15 cellular contexts compared by ENCODE assay signal in the genomic region with DNA sequence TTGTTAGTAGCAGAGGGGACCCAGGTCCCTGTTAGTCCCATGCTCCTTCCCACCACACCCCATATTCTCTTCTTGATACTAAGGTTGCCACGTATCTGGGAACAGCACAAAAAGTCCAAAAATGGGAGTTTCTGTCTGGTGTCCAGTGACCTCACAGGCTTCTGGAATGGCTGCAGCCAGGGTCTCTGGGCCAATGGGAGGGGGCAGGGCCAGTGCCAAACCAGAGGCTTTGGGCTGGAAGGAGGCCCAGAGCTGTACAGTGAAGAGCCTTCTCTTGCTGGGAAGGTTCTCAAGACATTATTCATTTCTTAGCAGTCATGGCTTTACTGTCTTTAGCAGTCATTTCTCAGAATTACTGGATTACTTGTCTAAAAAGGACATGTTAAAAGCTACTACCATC.
DNase-seq lines count a peak whose midpoint lies in the region; ATAC-seq and TF ChIP-seq lines count a peak whose summit lies in the region.
"Had no signal": no experiment of that assay in that cellular context is flagged by ENCODE, and none has a peak within 500 bp of the region (broad histone marks: within the 10 kb centered on the region; RNA-seq: fewer than 3 reads in every experiment).

No MANE protein-coding gene starts in this region.

- H3K4me1 Mint-ChIP-seq in naive thymus-derived CD4-positive, alpha-beta T cell, result peaks cover 0 to 2% (median 0%) of the 10 kb centered on the region in 7 donors

- H3K9me2 ChIP-seq in hepatocyte (replicated peaks; ENCODE audit: insufficient read depth), result no peaks in the 10 kb centered on the region

- CTCF ChIA-PET in mammary epithelial cell (lab: Charles Lee; ENCODE audit: low non-redundant PET), result interaction anchor here (0.6 kb wide), 1 partner anchor 24 kb away, joined by 5 read pairs; no protein-coding TSS in a partner anchor
- CTCF ChIA-PET in naive thymus-derived CD4-positive, alpha-beta T cell (lab: Charles Lee), result interaction anchor here (0.7 kb wide), 1 partner anchor 9 kb away, joined by 4 read pairs; no protein-coding TSS in a partner anchor

- H3K9ac ChIP-seq in mammary epithelial cell (ENCODE audit: insufficient read depth, low read length), result no peak overlapping the region
- H3K9ac ChIP-seq: parathyroid adenoma had no signal

- no peaks in the 10 kb centered on the region for H3K36me3 ChIP-seq in breast epithelium
- H3K36me3 ChIP-seq in mammary epithelial cell (ENCODE audit: insufficient read depth, low read length), result no peaks in the 10 kb centered on the region
- H3K36me3 ChIP-seq in osteoblast (ENCODE audit: insufficient read depth, low read length), result no peaks in the 10 kb centered on the region
- H3K36me3 ChIP-seq in vagina, result no peaks in the 10 kb centered on the region
- H3K36me3 ChIP-seq in naive thymus-derived CD4-positive, alpha-beta T cell (ENCODE audit: control insufficient read depth in 2 of 3, insufficient read depth in 3 of 3, low read length in 3 of 3), result peaks cover 0 to 5% (median 0%) of the 10 kb centered on the region in 3 experiments
- H3K36me3 ChIP-seq in hepatocyte (replicated peaks; ENCODE audit: insufficient read depth, low read depth), result no peaks in the 10 kb centered on the region

- H3K4me3 ChIP-seq in breast epithelium (no peak overlapping the region), mammary epithelial cell (replicated peaks in 1 of 3; ENCODE audit: insufficient read depth in 1 of 3, low read depth in 2 of 3, low read length in 3 of 3) (no peak overlapping the region), osteoblast (ENCODE audit: insufficient read depth, low read length) (peak overlapping the region; percentile 7), vagina (no peak overlapping the region), hepatocyte (no peak overlapping the region)
- no peak overlapping the region for H3K4me3 ChIP-seq in naive thymus-derived CD4-positive, alpha-beta T cell (ENCODE audit: low read length)
- H3K4me3 ChIP-seq: GM23338 had no signal

- H3K27me3 Mint-ChIP-seq in naive thymus-derived CD4-positive, alpha-beta T cell, result no peaks in the 10 kb centered on the region

- H3K36me3 Mint-ChIP-seq in naive thymus-derived CD4-positive, alpha-beta T cell, result peaks cover 0 to 16% (median 7%) of the 10 kb centered on the region in 5 donors

- no peak overlapping the region for H2AFZ ChIP-seq in mammary epithelial cell (ENCODE audit: low read depth, low read length)
- peak overlapping the region; percentile 0 for H2AFZ ChIP-seq in osteoblast (ENCODE audit: low read length)
- H2AFZ ChIP-seq in hepatocyte, result no peak overlapping the region
- H2AFZ ChIP-seq: GM23338, parathyroid adenoma had no signal

- H3K27me3 ChIP-seq in breast epithelium (no peaks in the 10 kb centered on the region), mammary epithelial cell (ENCODE audit: insufficient read depth, low read length) (no peaks in the 10 kb centered on the region), osteoblast (ENCODE audit: insufficient read depth, low read length) (no peaks in the 10 kb centered on the region), vagina (no peaks in the 10 kb centered on the region), hepatocyte (no peaks in the 10 kb centered on the region)
- H3K27me3 ChIP-seq in naive thymus-derived CD4-positive, alpha-beta T cell (ENCODE audit: control insufficient read depth in 2 of 2, insufficient read depth in 2 of 2, low read length in 2 of 2), result no peaks in the 10 kb centered on the region

- peak in 1 of 2 donors; percentile 32 for DNase-seq in breast epithelium (ENCODE audit: low spot score in 2 of 2)
- DNase-seq in mammary epithelial cell, result no peak
- DNase-seq in cardiac septum (ENCODE audit: low spot score), result peak; percentile 83
- DNase-seq in osteoblast (ENCODE audit: insufficient read length, low spot score, missing footprints), result peak; percentile 66
- DNase-seq in vagina (ENCODE audit: extremely low spot score in 2 of 2), result peak in 1 of 2 donors; percentile 90
- no peak for DNase-seq in naive thymus-derived CD4-positive, alpha-beta T cell
- DNase-seq in ecto neural progenitor cell (ENCODE audit: low spot score), result no peak
- DNase-seq in hepatocyte (ENCODE audit: low spot score), result no peak
- DNase-seq: 8988T, NCI-H146, NCI-H774, SHP77 had no signal

- intact Hi-C loops in breast epithelium (cut with DNase I; ENCODE audit: low total_unique reads), result no loop called here
- intact Hi-C loops in mammary epithelial cell (cut with micrococcal nuclease), result no loop called here
- intact Hi-C loops in cardiac septum (cut with DNase I), result no loop called here
- intact Hi-C loops in vagina (cut with DNase I), result no loop called here
- intact Hi-C loops in naive thymus-derived CD4-positive, alpha-beta T cell (cut with micrococcal nuclease), result no loop called here

- ATAC-seq in naive thymus-derived CD4-positive, alpha-beta T cell, result no peak
- ATAC-seq: GM23338 had no signal

- no peak overlapping the region for H3K4me3 Mint-ChIP-seq in naive thymus-derived CD4-positive, alpha-beta T cell
- H3K4me3 Mint-ChIP-seq: GM23338 had no signal

- POLR2A ChIA-PET in naive thymus-derived CD4-positive, alpha-beta T cell (lab: Charles Lee), result no interaction called here

- no TSS peak for BruUV-seq in mammary epithelial cell (replicated peaks; lab: Mats Ljungman, UMichigan)

- TF ChIP-seq CTCF in breast epithelium (IDR thresholded peaks at IDR 0.05) (no peak), mammary epithelial cell (conservative IDR thresholded peaks at IDR 0.05 in 1 of 2, IDR thresholded peaks at IDR 0.05 in 1 of 2; ENCODE audit: extremely low read depth in 1 of 2, insufficient read depth in 1 of 2, low read depth in 1 of 2, low read length in 2 of 2) (no peak), osteoblast (IDR thresholded peaks at IDR 0.05; ENCODE audit: extremely low read depth, low read depth, low read length) (no peak), vagina (IDR thresholded peaks at IDR 0.05) (no peak), hepatocyte (IDR thresholded peaks at IDR 0.05; ENCODE audit: poor library complexity) (no peak)

- H3K4me1 ChIP-seq in breast epithelium, result no peaks in the 10 kb centered on the region
- peaks cover 7% of the 10 kb centered on the region for H3K4me1 ChIP-seq in mammary epithelial cell (ENCODE audit: insufficient read depth, low read length)
- peaks cover 28% of the 10 kb centered on the region for H3K4me1 ChIP-seq in osteoblast (ENCODE audit: insufficient read depth, low read length)
- H3K4me1 ChIP-seq in vagina, result peaks cover 14% of the 10 kb centered on the region
- no peaks in the 10 kb centered on the region for H3K4me1 ChIP-seq in naive thymus-derived CD4-positive, alpha-beta T cell (ENCODE audit: control insufficient read depth in 2 of 2, insufficient read depth in 2 of 2, low read length in 2 of 2)
- no peaks in the 10 kb centered on the region for H3K4me1 ChIP-seq in hepatocyte (ENCODE audit: insufficient read depth)
- H3K4me1 ChIP-seq: parathyroid adenoma had no signal

- TF ChIP-seq POLR2A in breast epithelium (IDR thresholded peaks at IDR 0.05) (no peak), vagina (IDR thresholded peaks at IDR 0.05) (no peak)

- WGBS in mammary epithelial cell (ENCODE audit: low coverage, missing lambda C conversion rate), result 8% methylated on average over 1 of the region's 1 CpG
- 33% methylated on average over 1 of the region's 1 CpG for WGBS in hepatocyte (ENCODE audit: low lambda C conversion rate, missing lambda C conversion rate)

- peaks cover 0 to 3% (median 0%) of the 10 kb centered on the region in 11 donors for H3K9me3 Mint-ChIP-seq in naive thymus-derived CD4-positive, alpha-beta T cell
- H3K9me3 Mint-ChIP-seq: GM23338 had no signal

- dilution Hi-C loops in mammary epithelial cell (cut with HindIII; ENCODE audit: low sequenced_read_pairs), result no loop called here

- H3K9me3 ChIP-seq in breast epithelium, result no peaks in the 10 kb centered on the region
- no peaks in the 10 kb centered on the region for H3K9me3 ChIP-seq in mammary epithelial cell (replicated peaks; ENCODE audit: insufficient read depth, low read length)
- no peaks in the 10 kb centered on the region for H3K9me3 ChIP-seq in osteoblast (ENCODE audit: low read depth, low read length)
- H3K9me3 ChIP-seq in vagina, result no peaks in the 10 kb centered on the region
- no peaks in the 10 kb centered on the region for H3K9me3 ChIP-seq in naive thymus-derived CD4-positive, alpha-beta T cell (ENCODE audit: control insufficient read depth in 2 of 3, low read length in 3 of 3)
- no peaks in the 10 kb centered on the region for H3K9me3 ChIP-seq in hepatocyte (ENCODE audit: low read depth)

- no peaks in the 10 kb centered on the region for H3K79me2 ChIP-seq in mammary epithelial cell (ENCODE audit: insufficient read depth, low read length)
- H3K79me2 ChIP-seq in osteoblast (ENCODE audit: insufficient read depth, low read length), result no peaks in the 10 kb centered on the region
- no peaks in the 10 kb centered on the region for H3K79me2 ChIP-seq in hepatocyte
- H3K79me2 ChIP-seq: parathyroid adenoma had no signal

- in situ Hi-C loops in mammary epithelial cell (cut with MboI; ENCODE audit: low sequenced_read_pairs in 2 of 2), result no loop called here

- H3K4me2 ChIP-seq in mammary epithelial cell (ENCODE audit: insufficient read depth, low read depth, low read length) (no peak overlapping the region), osteoblast (ENCODE audit: insufficient read depth, low read length) (peak overlapping the region; percentile 9), hepatocyte (no peak overlapping the region)
- H3K4me2 ChIP-seq: GM23338 had no signal

- H4K20me1 ChIP-seq in mammary epithelial cell (ENCODE audit: insufficient read depth, low read length), result no peaks in the 10 kb centered on the region
- no peaks in the 10 kb centered on the region for H4K20me1 ChIP-seq in osteoblast (ENCODE audit: insufficient read depth, low read length)
- H4K20me1 ChIP-seq in hepatocyte (ENCODE audit: insufficient read depth, poor library complexity, severe bottlenecking), result no peaks in the 10 kb centered on the region

- peak overlapping the region; percentile 58 to 70 for H3K27ac ChIP-seq in breast epithelium
- H3K27ac ChIP-seq in mammary epithelial cell (ENCODE audit: insufficient read depth, low read depth, low read length), result no peak overlapping the region
- H3K27ac ChIP-seq in osteoblast (ENCODE audit: low read depth, low read length), result peak overlapping the region; percentile 84
- peak overlapping the region; percentile 15 for H3K27ac ChIP-seq in vagina
- no peak overlapping the region for H3K27ac ChIP-seq in naive thymus-derived CD4-positive, alpha-beta T cell (ENCODE audit: low read depth, low read length)
- H3K27ac ChIP-seq in hepatocyte, result no peak overlapping the region
- H3K27ac ChIP-seq: epithelial cell of prostate, parathyroid adenoma had no signal

- H3K27ac Mint-ChIP-seq in naive thymus-derived CD4-positive, alpha-beta T cell, result no peak overlapping the region
- H3K27ac Mint-ChIP-seq: GM23338 had no signal

Comparison
In these comparisons a context has a peak if more than half of its experiments do, and no peak if none do; other contexts are left out.
1. H3K27ac ChIP-seq: peak in breast epithelium (2 of 2), osteoblast (single experiment) and vagina (single experiment); none in mammary epithelial cell (single experiment), naive thymus-derived CD4-positive, alpha-beta T cell (single experiment) and hepatocyte (single experiment).
2. DNase-seq: peak in cardiac septum (single experiment) and osteoblast (single experiment); none in mammary epithelial cell (single experiment), naive thymus-derived CD4-positive, alpha-beta T cell (0 of 9), ecto neural progenitor cell (single experiment) and hepatocyte (single experiment).